ENCODE assay signal across 29 cellular contexts in the genomic region with DNA sequence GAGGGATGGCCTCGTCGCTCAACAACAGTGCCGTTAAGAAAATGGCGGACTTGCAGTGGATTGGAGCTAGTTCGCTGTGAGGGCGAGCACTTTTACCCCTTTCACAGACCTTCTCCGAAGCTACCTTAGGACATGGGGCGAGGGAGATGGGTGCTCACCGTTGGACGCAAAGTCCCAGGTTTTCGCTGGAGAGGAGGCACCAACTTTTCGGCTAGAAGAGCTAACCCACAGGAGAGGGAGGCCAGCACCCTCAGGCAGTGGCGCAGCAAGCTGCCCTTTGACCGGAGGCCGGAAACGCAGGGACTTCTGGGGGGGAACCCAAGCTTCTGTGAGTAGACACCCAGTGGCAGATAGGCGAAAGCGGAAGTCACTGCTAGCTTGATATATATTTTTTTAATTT.
"Had no signal": no experiment of that assay in that cellular context is flagged by ENCODE, and none has a peak within 500 bp of the region (broad histone marks: within the 10 kb centered on the region; RNA-seq: fewer than 3 reads in every experiment).

No MANE protein-coding gene starts in this region.

- H3K4me1 ChIP-seq: left lung, lower lobe of right lung, right atrium auricular region, right lobe of liver, thyroid gland, transverse colon, upper lobe of left lung, vagina had no signal

- H3K27ac Mint-ChIP-seq: progenitor cell of endocrine pancreas; stimulated activated effector memory CD8-positive, alpha-beta T cell treated with anti-CD3 and anti-CD28 coated beads, Interleukin-12 subunit alpha, Interleukin-12 subunit beta, amount 100 ng/mL, for 72 hours had no signal

- DNase-seq: hypothalamus; immature natural killer cell; kidney; left colon; left lung; lower lobe of right lung; mammary epithelial cell; mesenchymal stem cell; naive thymus-derived CD8-positive, alpha-beta T cell; ovary; right lobe of liver; stimulated activated CD4-positive, alpha-beta T cell treated with anti-CD3 and anti-CD28 coated beads, Interleukin-12 subunit alpha, Interleukin-12 subunit beta, amount 100 ng/mL, for 4 hours; stimulated activated CD4-positive, alpha-beta T cell treated with anti-CD3 and anti-CD28 coated beads, Interleukin-15, amount 100 ng/mL, for 24 hours; stimulated activated CD4-positive, alpha-beta T cell treated with anti-CD3 and anti-CD28 coated beads, Interleukin-2, amount 100 ng/mL, for 24 hours; stimulated activated CD4-positive, alpha-beta T cell treated with anti-CD3 and anti-CD28 coated beads, Interleukin-4, amount 100 ng/mL, for 24 hours; stimulated activated naive CD4-positive, alpha-beta T cell treated with Interleukin-2 at 50 U/mL for 16 hours; stimulated activated naive CD8-positive, alpha-beta T cell treated with anti-CD3 and anti-CD28 coated beads, Interleukin-15, amount 100 ng/mL, for 72 hours; substantia nigra; thyroid gland; transverse colon; upper lobe of left lung had no signal

- ATAC-seq: left colon; left lung; lower lobe of right lung; naive thymus-derived CD8-positive, alpha-beta T cell; right lobe of liver; stimulated activated effector memory CD8-positive, alpha-beta T cell treated with anti-CD3 and anti-CD28 coated beads, Interleukin-12 subunit alpha, Interleukin-12 subunit beta, amount 100 ng/mL, for 72 hours; stimulated activated naive CD8-positive, alpha-beta T cell treated with anti-CD3 and anti-CD28 coated beads, Interleukin-15, amount 100 ng/mL, for 72 hours had no signal

- H3K4me3 Mint-ChIP-seq: immature natural killer cell; naive thymus-derived CD8-positive, alpha-beta T cell; nephron; neural crest cell; stimulated activated effector memory CD8-positive, alpha-beta T cell treated with anti-CD3 and anti-CD28 coated beads, Interleukin-12 subunit alpha, Interleukin-12 subunit beta, amount 100 ng/mL, for 72 hours; stimulated activated naive CD8-positive, alpha-beta T cell treated with anti-CD3 and anti-CD28 coated beads, Interleukin-15, amount 100 ng/mL, for 72 hours had no signal

- H3K27me3 Mint-ChIP-seq: naive thymus-derived CD8-positive, alpha-beta T cell; progenitor cell of endocrine pancreas; stimulated activated naive CD8-positive, alpha-beta T cell treated with anti-CD3 and anti-CD28 coated beads, Interleukin-15, amount 100 ng/mL, for 72 hours had no signal

- H3K9me3 Mint-ChIP-seq: immature natural killer cell; naive thymus-derived CD8-positive, alpha-beta T cell; stimulated activated effector memory CD8-positive, alpha-beta T cell treated with anti-CD3 and anti-CD28 coated beads, Interleukin-12 subunit alpha, Interleukin-12 subunit beta, amount 100 ng/mL, for 72 hours; stimulated activated naive CD8-positive, alpha-beta T cell treated with anti-CD3 and anti-CD28 coated beads, Interleukin-15, amount 100 ng/mL, for 72 hours had no signal

- H3K9me3 ChIP-seq: left lung, lower lobe of right lung, ovary, right atrium auricular region, right lobe of liver, thyroid gland, transverse colon, upper lobe of left lung, vagina had no signal

- H3K36me3 ChIP-seq: ovary, right atrium auricular region, right lobe of liver, transverse colon, vagina had no signal

- H3K27ac ChIP-seq: left lung, lower lobe of right lung, ovary, right atrium auricular region, right lobe of liver, thyroid gland, transverse colon, upper lobe of left lung, vagina had no signal

- H3K27me3 ChIP-seq: ovary, right atrium auricular region, right lobe of liver, thyroid gland, transverse colon, upper lobe of left lung, vagina had no signal

- H3K4me1 Mint-ChIP-seq: neural crest cell; stimulated activated effector memory CD8-positive, alpha-beta T cell treated with anti-CD3 and anti-CD28 coated beads, Interleukin-12 subunit alpha, Interleukin-12 subunit beta, amount 100 ng/mL, for 72 hours; stimulated activated naive CD8-positive, alpha-beta T cell treated with anti-CD3 and anti-CD28 coated beads, Interleukin-15, amount 100 ng/mL, for 72 hours had no signal

- H3K4me3 ChIP-seq: left lung, lower lobe of right lung, ovary, right atrium auricular region, right lobe of liver, smooth muscle cell, thyroid gland, transverse colon, upper lobe of left lung, vagina had no signal

- FAIRE-seq: islet of Langerhans, kidney had no signal
